ENCODE assay signal across 3 cellular contexts in the genomic region with DNA sequence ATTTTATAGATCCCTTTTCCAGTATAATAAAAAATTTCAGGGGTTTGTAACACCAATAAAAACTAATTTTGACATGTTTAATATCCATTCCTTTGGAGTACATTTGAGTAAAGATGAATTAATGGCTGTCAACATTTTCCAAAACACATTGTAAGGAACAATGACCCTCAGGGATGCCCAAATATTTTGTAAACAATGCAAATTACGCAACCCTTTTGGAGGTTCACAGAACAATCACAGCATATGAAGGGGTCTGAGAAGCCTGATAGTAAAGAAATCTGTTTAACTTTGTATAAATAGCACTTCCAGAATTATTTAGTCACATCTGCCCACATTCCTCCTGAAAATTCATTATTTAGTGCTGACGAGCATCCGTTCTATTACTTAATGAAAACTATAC.
TF ChIP-seq lines count a peak whose summit lies in the region.

No MANE protein-coding gene starts in this region.

TF ChIP-seq in HepG2, 621 proteins besides CTCF, POLR2A, EP300 and RAD21:
- TF ChIP-seq SMYD3 (CRISPR knock-in tag; IDR thresholded peaks at IDR 0.05) (no peak), ZNF251 (CRISPR knock-in tag; IDR thresholded peaks at IDR 0.05) (no peak), CEBPB (IDR thresholded peaks at IDR 0.05; ENCODE audit: borderline replicate concordance, low read depth, low read length) (peak; percentile 41; the same call in 1 of the 2 replicates), ZNF30 (CRISPR knock-in tag; IDR thresholded peaks at IDR 0.05) (no peak)
TF ChIP-seq in HepG2: peak in this region for 1.

TF ChIP-seq in IMR-90, 13 proteins besides CTCF, POLR2A, EP300 and RAD21:
- TF ChIP-seq CHD1 (IDR thresholded peaks at IDR 0.05; ENCODE audit: low read depth, low read length) = no peak
- peak; percentile 51 for TF ChIP-seq CEBPB (IDR thresholded peaks at IDR 0.05; ENCODE audit: low read depth, low read length)
- TF ChIP-seq RFX5 (IDR thresholded peaks at IDR 0.05; ENCODE audit: low read depth, low read length) = no peak
- TF ChIP-seq, protein P1, sequence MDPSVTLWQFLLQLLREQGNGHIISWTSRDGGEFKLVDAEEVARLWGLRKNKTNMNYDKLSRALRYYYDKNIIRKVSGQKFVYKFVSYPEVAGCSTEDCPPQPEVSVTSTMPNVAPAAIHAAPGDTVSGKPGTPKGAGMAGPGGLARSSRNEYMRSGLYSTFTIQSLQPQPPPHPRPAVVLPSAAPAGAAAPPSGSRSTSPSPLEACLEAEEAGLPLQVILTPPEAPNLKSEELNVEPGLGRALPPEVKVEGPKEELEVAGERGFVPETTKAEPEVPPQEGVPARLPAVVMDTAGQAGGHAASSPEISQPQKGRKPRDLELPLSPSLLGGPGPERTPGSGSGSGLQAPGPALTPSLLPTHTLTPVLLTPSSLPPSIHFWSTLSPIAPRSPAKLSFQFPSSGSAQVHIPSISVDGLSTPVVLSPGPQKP (IDR thresholded peaks at IDR 0.05; ENCODE audit: borderline replicate concordance, low read depth, low read length) = no peak

TF ChIP-seq in H1, 55 proteins besides CTCF, POLR2A, EP300 and RAD21:
- TF ChIP-seq, protein P2, sequence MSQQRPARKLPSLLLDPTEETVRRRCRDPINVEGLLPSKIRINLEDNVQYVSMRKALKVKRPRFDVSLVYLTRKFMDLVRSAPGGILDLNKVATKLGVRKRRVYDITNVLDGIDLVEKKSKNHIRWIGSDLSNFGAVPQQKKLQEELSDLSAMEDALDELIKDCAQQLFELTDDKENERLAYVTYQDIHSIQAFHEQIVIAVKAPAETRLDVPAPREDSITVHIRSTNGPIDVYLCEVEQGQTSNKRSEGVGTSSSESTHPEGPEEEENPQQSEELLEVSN (IDR thresholded peaks at IDR 0.05) = no peak
- TF ChIP-seq CEBPB (IDR thresholded peaks at IDR 0.05; ENCODE audit: low read depth, low read length) = peak; percentile 92
